In genomic region chr22:27697888-27698287, GRCh38 we compare ENCODE assay signal across 20 cellular contexts.
"Had no signal": no experiment of that assay in that cellular context is flagged by ENCODE, and none has a peak within 500 bp of the region (broad histone marks: within the 10 kb centered on the region; RNA-seq: fewer than 3 reads in every experiment).

No MANE protein-coding gene starts in this region.

- H3K27me3 ChIP-seq: MG63, SJSA1 had no signal

- H3K9me3 ChIP-seq: MG63 had no signal

- H3K4me1 ChIP-seq: SJSA1 had no signal

- DNase-seq: Karpas-422, KG1, MG63, NCI-H1092 treated with DMSO at 0.1 percent for 48 hours, NCI-H1436, NCI-H187, NCI-H2029, NCI-H2081 treated with DMSO at 0.1 percent for 48 hours, NCI-H2171, NCI-H226, NCI-H446, NCI-H510A, NCI-H524 treated with DMSO at 0.1 percent for 48 hours, NCI-H69, NCI-H774, Right ventricle myocardium superior, RPMI8226, SIG-M5 had no signal

- H3K36me3 ChIP-seq: MG63, SJSA1 had no signal

- H3K4me3 ChIP-seq: MG63, SJSA1, SK-N-MC had no signal

- H3K27ac ChIP-seq: SJSA1, SK-N-MC had no signal
